8 cellular contexts compared by ENCODE assay signal in the genomic region with DNA sequence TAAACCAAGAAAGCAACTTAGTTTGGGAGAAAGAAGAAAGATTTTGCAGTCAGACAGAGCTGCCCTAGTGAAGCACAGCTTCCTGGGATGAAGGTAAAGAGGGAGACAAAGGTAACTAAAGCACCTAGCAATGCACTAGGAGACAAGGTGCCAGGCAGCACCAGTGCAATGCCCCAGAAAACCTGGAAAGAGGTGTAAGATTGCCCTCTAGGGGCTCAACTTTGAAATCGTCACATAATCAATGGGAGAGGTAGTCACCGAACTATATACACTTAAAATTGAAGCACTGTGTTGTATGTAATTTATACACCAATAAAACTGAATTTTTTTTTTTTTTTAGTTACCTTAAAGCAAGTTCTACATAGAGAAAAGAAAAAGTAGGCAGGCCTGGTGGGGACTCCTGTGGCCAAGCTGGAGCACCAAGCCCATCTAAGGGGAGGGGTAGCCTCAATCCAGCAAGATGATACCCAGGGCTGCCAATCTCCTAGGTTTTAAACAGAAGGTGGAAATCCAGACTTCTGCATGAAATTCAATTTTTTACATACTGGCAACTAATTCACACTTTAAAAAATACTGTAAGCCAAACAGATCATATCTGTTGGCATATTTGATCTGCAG. TPM values are rescaled to one million over a fixed set of nuclear protein-coding genes. Genes with fewer than 3 reads are reported as not detected.
DNase-seq lines count a peak whose midpoint lies in the region; ATAC-seq and TF ChIP-seq lines count a peak whose summit lies in the region.

No MANE protein-coding gene starts in this region.

- CTCF ChIA-PET in T-cell (lab: Charles Lee): interaction anchor here in 1 of 2 donors (0.6 to 0.7 kb wide), 2 partner anchors 15 to 553 kb away, joined by 3 to 4 read pairs; no protein-coding TSS in a partner anchor
- CTCF ChIA-PET in naive thymus-derived CD4-positive, alpha-beta T cell (lab: Charles Lee): interaction anchor here (0.6 to 1.7 kb wide), 4 partner anchors 12 to 214 kb away, joined by 3 to 4 read pairs (median 3); no protein-coding TSS in a partner anchor

- no peak overlapping the region for H3K4me3 ChIP-seq in transverse colon
- H3K4me3 ChIP-seq in naive thymus-derived CD4-positive, alpha-beta T cell (ENCODE audit: low read length): no peak overlapping the region

- no peak overlapping the region for H3K27ac Mint-ChIP-seq in glutamatergic neuron (ENCODE audit: unreplicated experiment)
- no peak overlapping the region for H3K27ac Mint-ChIP-seq in T-cell
- no peak overlapping the region for H3K27ac Mint-ChIP-seq in naive thymus-derived CD4-positive, alpha-beta T cell
- H3K27ac Mint-ChIP-seq in T-helper 2 cell treated with Interferon-gamma antibody and Interleukin-4, amounts not matched to agents 5 μg/mL and 100 μg/mL, for 36 hours: no peak overlapping the region

- TF ChIP-seq EP300 in transverse colon (IDR thresholded peaks at IDR 0.05; ENCODE audit: low read depth): no peak

- in situ Hi-C loops in G401 (cut with HindIII; ENCODE audit: low sequenced_read_pairs) (no loop called here), transverse colon (cut with MboI; ENCODE audit: low pct_ligation_motif_present in 1 of 4, low pct_unique_long_range_greater_than_20kb in 1 of 4, low sequenced_read_pairs in 3 of 4) (no loop called here)

- H3K36me3 Mint-ChIP-seq in glutamatergic neuron (ENCODE audit: unreplicated experiment) (no peaks in the 10 kb centered on the region), T-cell (peaks cover 95% of the 10 kb centered on the region)
- H3K36me3 Mint-ChIP-seq in naive thymus-derived CD4-positive, alpha-beta T cell: peaks cover 52 to 96% (median 87%) of the 10 kb centered on the region in 5 donors
- peaks cover 73% of the 10 kb centered on the region for H3K36me3 Mint-ChIP-seq in T-helper 2 cell treated with Interferon-gamma antibody and Interleukin-4, amounts not matched to agents 5 μg/mL and 100 μg/mL, for 36 hours (ENCODE audit: low read depth)

- intact Hi-C loops in transverse colon (cut with DNase I; ENCODE audit: low total_unique reads): no loop called here
- intact Hi-C loops in naive thymus-derived CD4-positive, alpha-beta T cell (cut with micrococcal nuclease): loop anchor here in 1 of 2 donors (5.0 kb wide), 2 partner anchors 569 to 974 kb away; no protein-coding TSS in a partner anchor

- H3K9me3 ChIP-seq in transverse colon: no peaks in the 10 kb centered on the region
- H3K9me3 ChIP-seq in naive thymus-derived CD4-positive, alpha-beta T cell (ENCODE audit: control insufficient read depth in 2 of 3, low read length in 3 of 3): no peaks in the 10 kb centered on the region

- ATAC-seq in T-cell (replicated peaks in 1 of 4): no peak
- no peak for ATAC-seq in naive thymus-derived CD4-positive, alpha-beta T cell

- H3K4me3 Mint-ChIP-seq in glutamatergic neuron (ENCODE audit: unreplicated experiment) (no peak overlapping the region), T-cell (no peak overlapping the region)
- no peak overlapping the region for H3K4me3 Mint-ChIP-seq in naive thymus-derived CD4-positive, alpha-beta T cell
- no peak overlapping the region for H3K4me3 Mint-ChIP-seq in T-helper 2 cell treated with Interferon-gamma antibody and Interleukin-4, amounts not matched to agents 5 μg/mL and 100 μg/mL, for 36 hours

- H3K9me3 Mint-ChIP-seq in glutamatergic neuron (ENCODE audit: unreplicated experiment): no peaks in the 10 kb centered on the region
- H3K9me3 Mint-ChIP-seq in T-cell: no peaks in the 10 kb centered on the region
- H3K9me3 Mint-ChIP-seq in naive thymus-derived CD4-positive, alpha-beta T cell: peaks cover 0 to 3% (median 0%) of the 10 kb centered on the region in 11 donors
- H3K9me3 Mint-ChIP-seq in T-helper 2 cell treated with Interferon-gamma antibody and Interleukin-4, amounts not matched to agents 5 μg/mL and 100 μg/mL, for 36 hours: no peaks in the 10 kb centered on the region

- DNase-seq in G401 (ENCODE audit: low spot score): peak; percentile 50
- peak; percentile 21 to 56 for DNase-seq in Kasumi-1 (lab: John Stamatoyannopoulos, UW)
- DNase-seq in SK-N-DZ (ENCODE audit: low spot score): peak; percentile 20
- DNase-seq in glutamatergic neuron: no peak
- DNase-seq in transverse colon: peak; percentile 14
- no peak for DNase-seq in T-cell
- DNase-seq in naive thymus-derived CD4-positive, alpha-beta T cell: no peak
- DNase-seq in T-helper 2 cell treated with Interferon-gamma antibody and Interleukin-4, amounts not matched to agents 5 μg/mL and 100 μg/mL, for 36 hours (ENCODE audit: low spot score): no peak

- peaks cover 2% of the 10 kb centered on the region for H3K27me3 Mint-ChIP-seq in glutamatergic neuron (ENCODE audit: unreplicated experiment)
- H3K27me3 Mint-ChIP-seq in T-cell: no peaks in the 10 kb centered on the region
- no peaks in the 10 kb centered on the region for H3K27me3 Mint-ChIP-seq in naive thymus-derived CD4-positive, alpha-beta T cell
- no peaks in the 10 kb centered on the region for H3K27me3 Mint-ChIP-seq in T-helper 2 cell treated with Interferon-gamma antibody and Interleukin-4, amounts not matched to agents 5 μg/mL and 100 μg/mL, for 36 hours (ENCODE audit: low read depth)

- peak overlapping the region in 3 of 4 donors; percentile 5 to 59 (median 59) for H3K27ac ChIP-seq in transverse colon
- no peak overlapping the region for H3K27ac ChIP-seq in naive thymus-derived CD4-positive, alpha-beta T cell (ENCODE audit: low read depth, low read length)

- H3K36me3 ChIP-seq in transverse colon: peaks cover 0 to 56% (median 25%) of the 10 kb centered on the region in 4 donors
- H3K36me3 ChIP-seq in naive thymus-derived CD4-positive, alpha-beta T cell (ENCODE audit: control insufficient read depth in 2 of 3, insufficient read depth in 3 of 3, low read length in 3 of 3): peaks cover 11 to 88% (median 21%) of the 10 kb centered on the region in 3 experiments

- TF ChIP-seq POLR2A in transverse colon (IDR thresholded peaks at IDR 0.05): no peak

- POLR2A ChIA-PET in T-cell (lab: Charles Lee): no interaction called here
- POLR2A ChIA-PET in naive thymus-derived CD4-positive, alpha-beta T cell (lab: Charles Lee): no interaction called here

- 73 to 85% methylated on average over 2 of the region's 2 CpGs for WGBS in transverse colon (ENCODE audit: low coverage in 1 of 2), 2 donors

- no peaks in the 10 kb centered on the region for H3K27me3 ChIP-seq in transverse colon
- H3K27me3 ChIP-seq in naive thymus-derived CD4-positive, alpha-beta T cell (ENCODE audit: control insufficient read depth in 2 of 2, insufficient read depth in 2 of 2, low read length in 2 of 2): no peaks in the 10 kb centered on the region

- peaks cover 0 to 11% (median 7%) of the 10 kb centered on the region in 4 donors for H3K4me1 ChIP-seq in transverse colon
- no peaks in the 10 kb centered on the region for H3K4me1 ChIP-seq in naive thymus-derived CD4-positive, alpha-beta T cell (ENCODE audit: control insufficient read depth in 2 of 2, insufficient read depth in 2 of 2, low read length in 2 of 2)

- H3K4me1 Mint-ChIP-seq in glutamatergic neuron (ENCODE audit: low read depth, unreplicated experiment) (peaks cover 7% of the 10 kb centered on the region), T-cell (peaks cover 0 to 7% (median 0%) of the 10 kb centered on the region in 3 donors)
- peaks cover 0 to 14% (median 4%) of the 10 kb centered on the region in 7 donors for H3K4me1 Mint-ChIP-seq in naive thymus-derived CD4-positive, alpha-beta T cell
- peaks cover 10% of the 10 kb centered on the region for H3K4me1 Mint-ChIP-seq in T-helper 2 cell treated with Interferon-gamma antibody and Interleukin-4, amounts not matched to agents 5 μg/mL and 100 μg/mL, for 36 hours (ENCODE audit: low read depth)

- TF ChIP-seq CTCF in glutamatergic neuron (IDR thresholded peaks at IDR 0.05; ENCODE audit: partially characterized antibody, unreplicated experiment) (peak; percentile 58), transverse colon (IDR thresholded peaks at IDR 0.05) (peak in 4 of 5 experiments; percentile 17 to 40 (median 28))

RNA-seq across cellular contexts. Expression of a gene that starts 48.2 kb away (rescaled TPM):
- total RNA-seq in G401 (2014; rRNA removed; shearing (Covaris generic)): 27.9 and 54.8 TPM in 2 replicates
- polyA plus RNA-seq in SK-N-DZ (2014; cell fraction: cytosol; rRNA removed): 57.5 and 63.5 TPM in 2 replicates
- 85.6 and 139 TPM in 2 replicates for polyA plus RNA-seq in SK-N-DZ (2014; cell fraction: nucleus; rRNA removed)
- 53.2 TPM for total RNA-seq in glutamatergic neuron (ENCODE audit: unreplicated experiment)
- 100 to 1,000 TPM in 1 of 4 donors, 10 to 100 TPM in 3; 23.6 to 154 (median 28.0) TPM for total RNA-seq in transverse colon
- total RNA-seq in T-cell: 10 to 100 TPM; 66.3 to 79.8 (median 73.9) TPM
- total RNA-seq in naive thymus-derived CD4-positive, alpha-beta T cell: 10 to 100 TPM; 62.2 to 98.1 (median 78.1) TPM
- 10 to 100 TPM; 23.7 to 39.9 TPM for polyA plus RNA-seq in naive thymus-derived CD4-positive, alpha-beta T cell

Comparison
In these comparisons a context has a peak if more than half of its experiments do, and no peak if none do; other contexts are left out.
1. DNase-seq: peak in G401 (single experiment), Kasumi-1 (2 of 2), SK-N-DZ (single experiment) and transverse colon (single experiment); none in glutamatergic neuron (single experiment), T-cell (0 of 34), naive thymus-derived CD4-positive, alpha-beta T cell (0 of 9) and T-helper 2 cell treated with Interferon-gamma antibody and Interleukin-4, amounts not matched to agents 5 μg/mL and 100 μg/mL, for 36 hours (single experiment).